Comparison of ENCODE assay signal across 18 cellular contexts in the genomic region with DNA sequence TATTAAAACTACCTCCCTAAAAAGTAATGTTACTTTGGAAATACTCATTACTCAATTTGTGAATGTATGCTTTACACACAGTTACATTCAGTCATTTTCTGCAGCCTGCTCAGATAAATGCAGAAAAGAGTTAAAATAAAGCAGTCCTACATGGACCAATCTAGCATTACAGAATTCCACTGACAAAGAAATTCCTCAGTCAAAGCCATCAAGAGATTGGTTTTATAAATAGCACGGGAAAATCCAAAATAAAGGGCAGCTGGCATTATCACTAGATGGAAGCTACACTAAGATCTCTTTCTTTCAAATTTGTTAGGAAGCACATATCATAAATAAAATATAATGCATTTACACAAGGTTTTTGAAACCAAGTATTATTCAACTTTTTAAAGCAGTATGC. TPM values are rescaled to one million over a fixed set of nuclear protein-coding genes. Genes with fewer than 3 reads are reported as not detected.
A peak's percentile ranks its signal among the peaks of the same experiment; 100 is the strongest.
DNase-seq lines count a peak whose midpoint lies in the region; ATAC-seq and TF ChIP-seq lines count a peak whose summit lies in the region.
"Had no signal": no experiment of that assay in that cellular context is flagged by ENCODE, and none has a peak within 500 bp of the region (broad histone marks: within the 10 kb centered on the region; RNA-seq: fewer than 3 reads in every experiment).

No MANE protein-coding gene starts in this region.

- peaks cover 62% of the 10 kb centered on the region for H3K4me1 Mint-ChIP-seq in activated CD4-positive, alpha-beta memory T cell treated with anti-CD3 and anti-CD28 coated beads for 36 hours (ENCODE audit: low read depth)
- peaks cover 12% of the 10 kb centered on the region for H3K4me1 Mint-ChIP-seq in activated CD4-positive, alpha-beta memory T cell treated with anti-CD3 and anti-CD28 coated beads, Interleukin-2, amount 10 ng/mL, durations not matched to agents 7 days and 5 days
- peaks cover 54% of the 10 kb centered on the region for H3K4me1 Mint-ChIP-seq in mesothelial cell of epicardium

- no peak overlapping the region for H3K4me3 Mint-ChIP-seq in activated CD4-positive, alpha-beta memory T cell treated with anti-CD3 and anti-CD28 coated beads for 36 hours
- H3K4me3 Mint-ChIP-seq in activated CD4-positive, alpha-beta memory T cell treated with anti-CD3 and anti-CD28 coated beads, Interleukin-2, amount 10 ng/mL, durations not matched to agents 7 days and 5 days: no peak overlapping the region
- H3K4me3 Mint-ChIP-seq in mesothelial cell of epicardium: no peak overlapping the region

- ATAC-seq in left ventricle myocardium superior (peak; percentile 30), GM18861 (IDR thresholded peaks at IDR 0.05; ENCODE audit: unreplicated experiment) (no peak)
- ATAC-seq: HCT116 had no signal

- H3K27ac Mint-ChIP-seq in activated CD4-positive, alpha-beta memory T cell treated with anti-CD3 and anti-CD28 coated beads for 36 hours: peak overlapping the region; percentile 51
- H3K27ac Mint-ChIP-seq in activated CD4-positive, alpha-beta memory T cell treated with anti-CD3 and anti-CD28 coated beads, Interleukin-2, amount 10 ng/mL, durations not matched to agents 7 days and 5 days: no peak overlapping the region
- H3K27ac Mint-ChIP-seq in mesothelial cell of epicardium: peak overlapping the region; percentile 47

- no peak for DNase-seq in activated CD4-positive, alpha-beta memory T cell treated with anti-CD3 and anti-CD28 coated beads for 36 hours
- no peak for DNase-seq in activated CD4-positive, alpha-beta memory T cell treated with anti-CD3 and anti-CD28 coated beads, Interleukin-2, amount 10 ng/mL, durations not matched to agents 7 days and 5 days
- DNase-seq in left ventricle myocardium superior: no peak
- DNase-seq in right atrium auricular region (ENCODE audit: low spot score): no peak
- DNase-seq in mesothelial cell of epicardium (ENCODE audit: low spot score in 2 of 2, unreplicated experiment in 2 of 2): no peak
- no peak for DNase-seq in NCI-H345 (lab: John Stamatoyannopoulos, UW)
- no peak for DNase-seq in NCI-H1436 (lab: John Stamatoyannopoulos, UW)
- DNase-seq: COR-L47, DMS153, EL, Karpas-422, MM.1S, NCI-H1105 treated with DMSO at 0.1 percent for 48 hours, NCI-H187 treated with DMSO at 0.1 percent for 48 hours, NCI-H510A treated with DMSO at 0.1 percent for 48 hours, Peyer's patch had no signal

- H3K36me3 Mint-ChIP-seq in activated CD4-positive, alpha-beta memory T cell treated with anti-CD3 and anti-CD28 coated beads for 36 hours: peaks cover 5% of the 10 kb centered on the region
- H3K36me3 Mint-ChIP-seq in activated CD4-positive, alpha-beta memory T cell treated with anti-CD3 and anti-CD28 coated beads, Interleukin-2, amount 10 ng/mL, durations not matched to agents 7 days and 5 days (ENCODE audit: low read depth): peaks cover 55% of the 10 kb centered on the region
- peaks cover 8% of the 10 kb centered on the region for H3K36me3 Mint-ChIP-seq in mesothelial cell of epicardium

- no peaks in the 10 kb centered on the region for H3K27me3 Mint-ChIP-seq in activated CD4-positive, alpha-beta memory T cell treated with anti-CD3 and anti-CD28 coated beads for 36 hours
- no peaks in the 10 kb centered on the region for H3K27me3 Mint-ChIP-seq in activated CD4-positive, alpha-beta memory T cell treated with anti-CD3 and anti-CD28 coated beads, Interleukin-2, amount 10 ng/mL, durations not matched to agents 7 days and 5 days
- H3K27me3 Mint-ChIP-seq in mesothelial cell of epicardium (ENCODE audit: low read depth): no peaks in the 10 kb centered on the region

- H3K36me3 ChIP-seq in right atrium auricular region: peaks cover 7% of the 10 kb centered on the region

- H3K9me3 Mint-ChIP-seq in activated CD4-positive, alpha-beta memory T cell treated with anti-CD3 and anti-CD28 coated beads for 36 hours: no peaks in the 10 kb centered on the region
- no peaks in the 10 kb centered on the region for H3K9me3 Mint-ChIP-seq in activated CD4-positive, alpha-beta memory T cell treated with anti-CD3 and anti-CD28 coated beads, Interleukin-2, amount 10 ng/mL, durations not matched to agents 7 days and 5 days
- H3K9me3 Mint-ChIP-seq in mesothelial cell of epicardium: no peaks in the 10 kb centered on the region

- H3K27ac ChIP-seq in right atrium auricular region: peak overlapping the region in 1 of 2 donors; percentile 0
- H3K27ac ChIP-seq: Peyer's patch had no signal

- CTCF ChIA-PET in activated CD4-positive, alpha-beta memory T cell treated with anti-CD3 and anti-CD28 coated beads for 36 hours (lab: Charles Lee): no interaction called here
- CTCF ChIA-PET in activated CD4-positive, alpha-beta memory T cell treated with anti-CD3 and anti-CD28 coated beads, Interleukin-2, amount 10 ng/mL, durations not matched to agents 7 days and 5 days (lab: Charles Lee): no interaction called here

- intact Hi-C loops in activated CD4-positive, alpha-beta memory T cell treated with anti-CD3 and anti-CD28 coated beads for 36 hours (cut with micrococcal nuclease): loop anchor here (10.0 kb wide), 1 partner anchor 97 kb away; a partner anchor contains a TSS
- intact Hi-C loops in left ventricle myocardium superior (cut with micrococcal nuclease): no loop called here

- TF ChIP-seq CTCF in right atrium auricular region (IDR thresholded peaks at IDR 0.05) (no peak), mesothelial cell of epicardium (IDR thresholded peaks at IDR 0.05; ENCODE audit: unreplicated experiment) (no peak)

- H3K9me3 ChIP-seq in right atrium auricular region: no peaks in the 10 kb centered on the region
- H3K9me3 ChIP-seq: Peyer's patch had no signal

- POLR2A ChIA-PET in activated CD4-positive, alpha-beta memory T cell treated with anti-CD3 and anti-CD28 coated beads for 36 hours (lab: Charles Lee): no interaction called here
- POLR2A ChIA-PET in activated CD4-positive, alpha-beta memory T cell treated with anti-CD3 and anti-CD28 coated beads, Interleukin-2, amount 10 ng/mL, durations not matched to agents 7 days and 5 days (lab: Charles Lee): no interaction called here

- no peak overlapping the region for H3K4me3 ChIP-seq in right atrium auricular region
- H3K4me3 ChIP-seq: Peyer's patch had no signal

- H3K4me1 ChIP-seq in right atrium auricular region: peaks cover 0 to 27% of the 10 kb centered on the region in 2 donors
- H3K4me1 ChIP-seq: Peyer's patch had no signal

- H3K27me3 ChIP-seq in right atrium auricular region: no peaks in the 10 kb centered on the region
- H3K27me3 ChIP-seq: Peyer's patch had no signal

RNA-seq across cellular contexts. Expression of a gene that starts 58.3 kb away (rescaled TPM):
- total RNA-seq in activated CD4-positive, alpha-beta memory T cell treated with anti-CD3 and anti-CD28 coated beads for 36 hours: 10 to 100 TPM; 17.4 to 19.0 TPM
- total RNA-seq in activated CD4-positive, alpha-beta memory T cell treated with anti-CD3 and anti-CD28 coated beads, Interleukin-2, amount 10 ng/mL, durations not matched to agents 7 days and 5 days: 10 to 100 TPM; 14.6 to 16.3 TPM
- total RNA-seq in left ventricle myocardium superior (15.8 TPM), right atrium auricular region (10 to 100 TPM; 35.3 to 39.6 TPM), mesothelial cell of epicardium (13.4 to 14.8 TPM (median 14.4 TPM) in 3 replicates)
